In genomic region chr4:116126794-116127193, GRCh38 we compare ENCODE assay signal across 7 cellular contexts.
"Had no signal": no experiment of that assay in that cellular context is flagged by ENCODE, and none has a peak within 500 bp of the region (broad histone marks: within the 10 kb centered on the region; RNA-seq: fewer than 3 reads in every experiment).

No MANE protein-coding gene starts in this region.

- H3K27ac Mint-ChIP-seq: H9, IgD-negative memory B cell had no signal

- H2AFZ ChIP-seq: GM23248 had no signal

- DNase-seq: GM23248, H9, HCEC 1CT, KBM-7 had no signal

- H3K4me3 ChIP-seq: GM23248 had no signal

- H3K4me1 Mint-ChIP-seq: H9, IgD-negative memory B cell had no signal

- H3K36me3 Mint-ChIP-seq: IgD-negative memory B cell had no signal

- H3K27me3 Mint-ChIP-seq: IgD-negative memory B cell had no signal

- H3K27ac ChIP-seq: GM23248, HL-60 had no signal

- H3K9ac ChIP-seq: GM23248 had no signal

- H3K4me3 Mint-ChIP-seq: H9, IgD-negative memory B cell had no signal

- ATAC-seq: HepG2 had no signal
